Comparison of ENCODE assay signal across 1 cellular context in genomic region chr10:97292097-97292861, GRCh38.
TF ChIP-seq lines count a peak whose summit lies in the region.

ARHGAP19 (minus strand) TSS chr10:97292637; CDS start chr10:97292627, 10 bp downstream.

TF ChIP-seq in HepG2, 621 proteins besides CTCF, POLR2A, EP300 and RAD21 (continued from another document and continues in another):
- TF ChIP-seq SSRP1 (CRISPR knock-in tag; IDR thresholded peaks at IDR 0.05): no peak
- TF ChIP-seq, protein P1, sequence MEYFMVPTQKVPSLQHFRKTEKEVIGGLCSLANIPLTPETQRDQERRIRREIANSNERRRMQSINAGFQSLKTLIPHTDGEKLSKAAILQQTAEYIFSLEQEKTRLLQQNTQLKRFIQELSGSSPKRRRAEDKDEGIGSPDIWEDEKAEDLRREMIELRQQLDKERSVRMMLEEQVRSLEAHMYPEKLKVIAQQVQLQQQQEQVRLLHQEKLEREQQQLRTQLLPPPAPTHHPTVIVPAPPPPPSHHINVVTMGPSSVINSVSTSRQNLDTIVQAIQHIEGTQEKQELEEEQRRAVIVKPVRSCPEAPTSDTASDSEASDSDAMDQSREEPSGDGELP (IDR thresholded peaks at IDR 0.05; ENCODE audit: borderline replicate concordance, low read depth): peak; percentile 82; the same call in 1 of the 2 replicates
- TF ChIP-seq GATA4 (IDR thresholded peaks at IDR 0.05; ENCODE audit: borderline replicate concordance, low read depth): no peak
- TF ChIP-seq ZNF790 (CRISPR knock-in tag; IDR thresholded peaks at IDR 0.05; ENCODE audit: borderline replicate concordance): 0 out of 2 replicates have a peak, but pooled peaks have one; percentile 65
- TF ChIP-seq MAF1 (CRISPR knock-in tag; IDR thresholded peaks at IDR 0.05; ENCODE audit: borderline replicate concordance): no peak
- no peak for TF ChIP-seq CREBL2 (CRISPR knock-in tag; IDR thresholded peaks at IDR 0.05; ENCODE audit: borderline replicate concordance)
- no peak for TF ChIP-seq MEIS1 (CRISPR knock-in tag; IDR thresholded peaks at IDR 0.05; ENCODE audit: borderline replicate concordance)
- no peak for TF ChIP-seq CENPX (CRISPR knock-in tag; IDR thresholded peaks at IDR 0.05)
- TF ChIP-seq, protein P2, sequence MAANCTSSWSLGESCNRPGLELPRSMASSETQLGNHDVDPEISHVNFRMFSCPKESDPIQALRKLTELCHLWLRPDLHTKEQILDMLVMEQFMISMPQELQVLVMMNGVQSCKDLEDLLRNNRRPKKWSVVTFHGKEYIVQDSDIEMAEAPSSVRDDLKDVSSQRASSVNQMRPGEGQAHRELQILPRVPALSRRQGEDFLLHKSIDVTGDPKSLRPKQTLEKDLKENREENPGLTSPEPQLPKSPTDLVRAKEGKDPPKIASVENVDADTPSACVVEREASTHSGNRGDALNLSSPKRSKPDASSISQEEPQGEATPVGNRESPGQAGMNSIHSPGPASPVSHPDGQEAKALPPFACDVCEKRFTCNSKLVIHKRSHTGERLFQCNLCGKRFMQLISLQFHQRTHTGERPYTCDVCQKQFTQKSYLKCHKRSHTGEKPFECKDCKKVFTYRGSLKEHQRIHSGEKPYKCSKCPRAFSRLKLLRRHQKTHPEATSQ (CRISPR knock-in tag; IDR thresholded peaks at IDR 0.05; ENCODE audit: borderline replicate concordance): 0 out of 2 replicates have a peak, but pooled peaks have one; percentile 30
- peak; percentile 48; the same call in 1 of the 2 replicates for TF ChIP-seq FOXO1 (CRISPR knock-in tag; IDR thresholded peaks at IDR 0.05)
- TF ChIP-seq NFE2 (CRISPR knock-in tag; IDR thresholded peaks at IDR 0.05): no peak
- 0 out of 2 replicates have a peak, but pooled peaks have one; percentile 72 for TF ChIP-seq ZNF513 (CRISPR knock-in tag; conservative IDR thresholded peaks at IDR 0.05)
- no peak for TF ChIP-seq SMC3 (IDR thresholded peaks at IDR 0.05; ENCODE audit: low read length)
- TF ChIP-seq FOXA3 (CRISPR knock-in tag; IDR thresholded peaks at IDR 0.05): no peak; the same call in 1 of the 2 replicates
- TF ChIP-seq EED (CRISPR knock-in tag; IDR thresholded peaks at IDR 0.05): peak; percentile 89
- TF ChIP-seq ESRRA (CRISPR knock-in tag; IDR thresholded peaks at IDR 0.05; ENCODE audit: low read depth): no peak
- TF ChIP-seq KLF9 (CRISPR knock-in tag; IDR thresholded peaks at IDR 0.05; ENCODE audit: low read depth): no peak; the same call in 1 of the 2 replicates
- TF ChIP-seq ARNTL (CRISPR knock-in tag; IDR thresholded peaks at IDR 0.05): no peak; the same call in 1 of the 2 replicates
- TF ChIP-seq ZNF484 (CRISPR knock-in tag; IDR thresholded peaks at IDR 0.05; ENCODE audit: borderline replicate concordance, low read depth): no peak
- TF ChIP-seq THYN1 (CRISPR knock-in tag; IDR thresholded peaks at IDR 0.05; ENCODE audit: borderline replicate concordance, low read depth): peak; percentile 55; the same call in 1 of the 2 replicates
- TF ChIP-seq, protein P3, sequence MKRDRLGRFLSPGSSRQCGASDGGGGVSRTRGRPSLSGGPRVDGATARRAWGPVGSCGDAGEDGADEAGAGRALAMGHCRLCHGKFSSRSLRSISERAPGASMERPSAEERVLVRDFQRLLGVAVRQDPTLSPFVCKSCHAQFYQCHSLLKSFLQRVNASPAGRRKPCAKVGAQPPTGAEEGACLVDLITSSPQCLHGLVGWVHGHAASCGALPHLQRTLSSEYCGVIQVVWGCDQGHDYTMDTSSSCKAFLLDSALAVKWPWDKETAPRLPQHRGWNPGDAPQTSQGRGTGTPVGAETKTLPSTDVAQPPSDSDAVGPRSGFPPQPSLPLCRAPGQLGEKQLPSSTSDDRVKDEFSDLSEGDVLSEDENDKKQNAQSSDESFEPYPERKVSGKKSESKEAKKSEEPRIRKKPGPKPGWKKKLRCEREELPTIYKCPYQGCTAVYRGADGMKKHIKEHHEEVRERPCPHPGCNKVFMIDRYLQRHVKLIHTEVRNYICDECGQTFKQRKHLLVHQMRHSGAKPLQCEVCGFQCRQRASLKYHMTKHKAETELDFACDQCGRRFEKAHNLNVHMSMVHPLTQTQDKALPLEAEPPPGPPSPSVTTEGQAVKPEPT (CRISPR knock-in tag; IDR thresholded peaks at IDR 0.05; ENCODE audit: low read depth): no peak
- TF ChIP-seq MTERF4 (CRISPR knock-in tag; IDR thresholded peaks at IDR 0.05): peak; percentile 24; the same call in 1 of the 2 replicates
- no peak; the same call in 1 of the 2 replicates for TF ChIP-seq SMAD1 (CRISPR knock-in tag; IDR thresholded peaks at IDR 0.05; ENCODE audit: borderline replicate concordance, low read depth)
- TF ChIP-seq ZBTB49 (CRISPR knock-in tag; IDR thresholded peaks at IDR 0.05; ENCODE audit: borderline replicate concordance): 0 out of 2 replicates have a peak, but pooled peaks have one; percentile 73
- TF ChIP-seq ZNF737 (CRISPR knock-in tag; IDR thresholded peaks at IDR 0.05; ENCODE audit: borderline replicate concordance): no peak
- peak; percentile 84; the same call in 1 of the 2 replicates for TF ChIP-seq IKZF5 (CRISPR knock-in tag; IDR thresholded peaks at IDR 0.05)
- TF ChIP-seq NONO (IDR thresholded peaks at IDR 0.05): no peak
- TF ChIP-seq NONO (CRISPR knock-in tag; conservative IDR thresholded peaks at IDR 0.05): peak; percentile 62; the same call in 1 of the 2 replicates
- TF ChIP-seq, protein P4, sequence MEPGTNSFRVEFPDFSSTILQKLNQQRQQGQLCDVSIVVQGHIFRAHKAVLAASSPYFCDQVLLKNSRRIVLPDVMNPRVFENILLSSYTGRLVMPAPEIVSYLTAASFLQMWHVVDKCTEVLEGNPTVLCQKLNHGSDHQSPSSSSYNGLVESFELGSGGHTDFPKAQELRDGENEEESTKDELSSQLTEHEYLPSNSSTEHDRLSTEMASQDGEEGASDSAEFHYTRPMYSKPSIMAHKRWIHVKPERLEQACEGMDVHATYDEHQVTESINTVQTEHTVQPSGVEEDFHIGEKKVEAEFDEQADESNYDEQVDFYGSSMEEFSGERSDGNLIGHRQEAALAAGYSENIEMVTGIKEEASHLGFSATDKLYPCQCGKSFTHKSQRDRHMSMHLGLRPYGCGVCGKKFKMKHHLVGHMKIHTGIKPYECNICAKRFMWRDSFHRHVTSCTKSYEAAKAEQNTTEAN (CRISPR knock-in tag; conservative IDR thresholded peaks at IDR 0.05): no peak; the same call in 1 of the 2 replicates
- TF ChIP-seq, protein P5, sequence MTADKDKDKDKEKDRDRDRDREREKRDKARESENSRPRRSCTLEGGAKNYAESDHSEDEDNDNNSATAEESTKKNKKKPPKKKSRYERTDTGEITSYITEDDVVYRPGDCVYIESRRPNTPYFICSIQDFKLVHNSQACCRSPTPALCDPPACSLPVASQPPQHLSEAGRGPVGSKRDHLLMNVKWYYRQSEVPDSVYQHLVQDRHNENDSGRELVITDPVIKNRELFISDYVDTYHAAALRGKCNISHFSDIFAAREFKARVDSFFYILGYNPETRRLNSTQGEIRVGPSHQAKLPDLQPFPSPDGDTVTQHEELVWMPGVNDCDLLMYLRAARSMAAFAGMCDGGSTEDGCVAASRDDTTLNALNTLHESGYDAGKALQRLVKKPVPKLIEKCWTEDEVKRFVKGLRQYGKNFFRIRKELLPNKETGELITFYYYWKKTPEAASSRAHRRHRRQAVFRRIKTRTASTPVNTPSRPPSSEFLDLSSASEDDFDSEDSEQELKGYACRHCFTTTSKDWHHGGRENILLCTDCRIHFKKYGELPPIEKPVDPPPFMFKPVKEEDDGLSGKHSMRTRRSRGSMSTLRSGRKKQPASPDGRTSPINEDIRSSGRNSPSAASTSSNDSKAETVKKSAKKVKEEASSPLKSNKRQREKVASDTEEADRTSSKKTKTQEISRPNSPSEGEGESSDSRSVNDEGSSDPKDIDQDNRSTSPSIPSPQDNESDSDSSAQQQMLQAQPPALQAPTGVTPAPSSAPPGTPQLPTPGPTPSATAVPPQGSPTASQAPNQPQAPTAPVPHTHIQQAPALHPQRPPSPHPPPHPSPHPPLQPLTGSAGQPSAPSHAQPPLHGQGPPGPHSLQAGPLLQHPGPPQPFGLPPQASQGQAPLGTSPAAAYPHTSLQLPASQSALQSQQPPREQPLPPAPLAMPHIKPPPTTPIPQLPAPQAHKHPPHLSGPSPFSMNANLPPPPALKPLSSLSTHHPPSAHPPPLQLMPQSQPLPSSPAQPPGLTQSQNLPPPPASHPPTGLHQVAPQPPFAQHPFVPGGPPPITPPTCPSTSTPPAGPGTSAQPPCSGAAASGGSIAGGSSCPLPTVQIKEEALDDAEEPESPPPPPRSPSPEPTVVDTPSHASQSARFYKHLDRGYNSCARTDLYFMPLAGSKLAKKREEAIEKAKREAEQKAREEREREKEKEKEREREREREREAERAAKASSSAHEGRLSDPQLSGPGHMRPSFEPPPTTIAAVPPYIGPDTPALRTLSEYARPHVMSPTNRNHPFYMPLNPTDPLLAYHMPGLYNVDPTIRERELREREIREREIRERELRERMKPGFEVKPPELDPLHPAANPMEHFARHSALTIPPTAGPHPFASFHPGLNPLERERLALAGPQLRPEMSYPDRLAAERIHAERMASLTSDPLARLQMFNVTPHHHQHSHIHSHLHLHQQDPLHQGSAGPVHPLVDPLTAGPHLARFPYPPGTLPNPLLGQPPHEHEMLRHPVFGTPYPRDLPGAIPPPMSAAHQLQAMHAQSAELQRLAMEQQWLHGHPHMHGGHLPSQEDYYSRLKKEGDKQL (CRISPR knock-in tag; IDR thresholded peaks at IDR 0.05; ENCODE audit: low read depth): no peak
- TF ChIP-seq, protein P6, sequence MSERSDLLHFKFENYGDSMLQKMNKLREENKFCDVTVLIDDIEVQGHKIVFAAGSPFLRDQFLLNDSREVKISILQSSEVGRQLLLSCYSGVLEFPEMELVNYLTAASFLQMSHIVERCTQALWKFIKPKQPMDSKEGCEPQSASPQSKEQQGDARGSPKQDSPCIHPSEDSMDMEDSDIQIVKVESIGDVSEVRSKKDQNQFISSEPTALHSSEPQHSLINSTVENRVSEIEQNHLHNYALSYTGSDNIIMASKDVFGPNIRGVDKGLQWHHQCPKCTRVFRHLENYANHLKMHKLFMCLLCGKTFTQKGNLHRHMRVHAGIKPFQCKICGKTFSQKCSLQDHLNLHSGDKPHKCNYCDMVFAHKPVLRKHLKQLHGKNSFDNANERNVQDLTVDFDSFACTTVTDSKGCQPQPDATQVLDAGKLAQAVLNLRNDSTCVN (CRISPR knock-in tag; IDR thresholded peaks at IDR 0.05; ENCODE audit: borderline replicate concordance): peak; percentile 44; the same call in 1 of the 2 replicates
- no peak for TF ChIP-seq EHMT2 (IDR thresholded peaks at IDR 0.05; ENCODE audit: borderline replicate concordance, low read depth, low read length)
- TF ChIP-seq ZNF704 (CRISPR knock-in tag; IDR thresholded peaks at IDR 0.05; ENCODE audit: borderline replicate concordance): peak; percentile 68; the same call in 1 of the 2 replicates
- TF ChIP-seq ZNF3 (CRISPR knock-in tag; IDR thresholded peaks at IDR 0.05): no peak
- no peak for TF ChIP-seq ATAD3A (CRISPR knock-in tag; IDR thresholded peaks at IDR 0.05)
- peak; percentile 40; the same call in 1 of the 2 replicates for TF ChIP-seq SPEN (CRISPR knock-in tag; IDR thresholded peaks at IDR 0.05; ENCODE audit: low read depth)
- no peak for TF ChIP-seq PRPF4 (IDR thresholded peaks at IDR 0.05; ENCODE audit: low read depth, low read length, poor library complexity, severe bottlenecking)
